ENCODE assay signal across 15 cellular contexts in genomic region chr18:62590799-62591640, GRCh38.
DNase-seq lines count a peak whose midpoint lies in the region; ATAC-seq and TF ChIP-seq lines count a peak whose summit lies in the region.
"Had no signal": no experiment of that assay in that cellular context is flagged by ENCODE, and none has a peak within 500 bp of the region (broad histone marks: within the 10 kb centered on the region; RNA-seq: fewer than 3 reads in every experiment).

No MANE protein-coding gene starts in this region.

- H3K9me3 Mint-ChIP-seq in endodermal cell, result peaks cover 9% of the 10 kb centered on the region
- no peaks in the 10 kb centered on the region for H3K9me3 Mint-ChIP-seq in activated naive CD4-positive, alpha-beta T cell treated with anti-CD3 and anti-CD28 coated beads, Interleukin-2, amount 10 ng/mL, durations not matched to agents 7 days and 5 days

- no peaks in the 10 kb centered on the region for H3K36me3 Mint-ChIP-seq in endodermal cell (ENCODE audit: low read depth)
- peaks cover 6% of the 10 kb centered on the region for H3K36me3 Mint-ChIP-seq in activated naive CD4-positive, alpha-beta T cell treated with anti-CD3 and anti-CD28 coated beads, Interleukin-2, amount 10 ng/mL, durations not matched to agents 7 days and 5 days
- H3K36me3 Mint-ChIP-seq: CD4-positive, alpha-beta memory T cell had no signal

- ATAC-seq in psoas muscle (peak in 3 of 4 donors; percentile 65 to 78 (median 67)), GM21381 (IDR thresholded peaks at IDR 0.05; ENCODE audit: unreplicated experiment) (no peak)
- ATAC-seq: K562 had no signal

- no peaks in the 10 kb centered on the region for H3K4me1 Mint-ChIP-seq in endodermal cell
- H3K4me1 Mint-ChIP-seq in activated naive CD4-positive, alpha-beta T cell treated with anti-CD3 and anti-CD28 coated beads, Interleukin-2, amount 10 ng/mL, durations not matched to agents 7 days and 5 days, result peaks cover 14% of the 10 kb centered on the region

- CTCF ChIA-PET in activated naive CD4-positive, alpha-beta T cell treated with anti-CD3 and anti-CD28 coated beads, Interleukin-2, amount 10 ng/mL, durations not matched to agents 7 days and 5 days (lab: Charles Lee), result interaction anchor here (2.0 kb wide), 1 partner anchor 392 kb away, joined by 6 read pairs; no protein-coding TSS in a partner anchor

- peaks cover 17% of the 10 kb centered on the region for H3K27me3 Mint-ChIP-seq in endodermal cell (ENCODE audit: insufficient read depth)
- peaks cover 23% of the 10 kb centered on the region for H3K27me3 Mint-ChIP-seq in activated naive CD4-positive, alpha-beta T cell treated with anti-CD3 and anti-CD28 coated beads, Interleukin-2, amount 10 ng/mL, durations not matched to agents 7 days and 5 days

- no peak overlapping the region for H3K4me3 Mint-ChIP-seq in endodermal cell
- no peak overlapping the region for H3K4me3 Mint-ChIP-seq in activated naive CD4-positive, alpha-beta T cell treated with anti-CD3 and anti-CD28 coated beads, Interleukin-2, amount 10 ng/mL, durations not matched to agents 7 days and 5 days
- H3K4me3 Mint-ChIP-seq: B cell; CD4-positive, alpha-beta memory T cell had no signal

- peaks cover 9 to 20% (median 9%) of the 10 kb centered on the region in 11 experiments for H3K27me3 ChIP-seq in BLaER1 treated with 17β-estradiol and CSF1 and Interleukin-3, amounts not matched to agents 10 nM and 100 nM
- H3K27me3 ChIP-seq in endodermal cell (ENCODE audit: control insufficient read depth, insufficient read depth, low read length, poor library complexity, severe bottlenecking) (peaks cover 14% of the 10 kb centered on the region), psoas muscle (ENCODE audit: insufficient read depth in 3 of 3, low read length in 2 of 3) (peaks cover 0 to 6% (median 0%) of the 10 kb centered on the region in 3 donors)

- 90 to 96% methylated on average over 11 to 16 of the region's 16 CpGs for WGBS in endodermal cell (ENCODE audit: insufficient coverage in 1 of 2, insufficient read length in 1 of 2), 2 experiments
- WGBS in psoas muscle, 3 donors, result 45 to 54% (median 46%) methylated on average over 16 of the region's 16 CpGs

- peak overlapping the region; percentile 4 to 49 (median 27); a peak in 14 of 22 replicates for H3K4me2 ChIP-seq in BLaER1 treated with 17β-estradiol and CSF1 and Interleukin-3, amounts not matched to agents 10 nM and 100 nM

- H3K27ac Mint-ChIP-seq in endodermal cell, result no peak overlapping the region
- H3K27ac Mint-ChIP-seq in activated naive CD4-positive, alpha-beta T cell treated with anti-CD3 and anti-CD28 coated beads, Interleukin-2, amount 10 ng/mL, durations not matched to agents 7 days and 5 days, result no peak overlapping the region
- H3K27ac Mint-ChIP-seq: B cell; CD4-positive, alpha-beta memory T cell had no signal

- intact Hi-C loops in psoas muscle (cut with DNase I), result loop anchor here in 1 of 2 donors (10.0 kb wide), 1 partner anchor 124 kb away; the partner anchor contains the start of gene PHLPP1

- H3K9me3 ChIP-seq in BLaER1 treated with 17β-estradiol and CSF1 and Interleukin-3, amounts not matched to agents 10 nM and 100 nM (replicated peaks in 1 of 11), result peaks cover 12 to 29% (median 16%) of the 10 kb centered on the region in 11 experiments
- H3K9me3 ChIP-seq in endodermal cell (ENCODE audit: control insufficient read depth, low read length) (peaks cover 6% of the 10 kb centered on the region), psoas muscle (no peaks in the 10 kb centered on the region)

- H3K27ac ChIP-seq in BLaER1 treated with 17β-estradiol and CSF1 and Interleukin-3, amounts not matched to agents 10 nM and 100 nM, result no peak overlapping the region
- H3K27ac ChIP-seq in endodermal cell (ENCODE audit: low read depth, low read length), result no peak overlapping the region
- no peak overlapping the region for H3K27ac ChIP-seq in psoas muscle

- H3K9ac ChIP-seq in BLaER1 treated with 17β-estradiol and CSF1 and Interleukin-3, amounts not matched to agents 10 nM and 100 nM, result no peak overlapping the region
- H3K9ac ChIP-seq in endodermal cell (ENCODE audit: extremely low read depth, low read length, poor library complexity, severe bottlenecking), result no peak overlapping the region

- TF ChIP-seq CTCF in endodermal cell (conservative IDR thresholded peaks at IDR 0.05) (no peak), psoas muscle (IDR thresholded peaks at IDR 0.05) (no peak)

- DNase-seq in NOMO-1 treated with DMSO at 0.1 percent for 48 hours (lab: John Stamatoyannopoulos, UW; ENCODE audit: unreplicated experiment), result peak; percentile 2
- DNase-seq in NOMO-1 treated with dmso at 0.1 percent for 144 hours (lab: John Stamatoyannopoulos, UW; ENCODE audit: unreplicated experiment), result no peak
- DNase-seq in endodermal cell, result peak; percentile 23
- no peak for DNase-seq in psoas muscle
- no peak for DNase-seq in activated naive CD4-positive, alpha-beta T cell treated with anti-CD3 and anti-CD28 coated beads, Interleukin-2, amount 10 ng/mL, durations not matched to agents 7 days and 5 days
- DNase-seq: Calu3; CD4-positive, alpha-beta memory T cell; DMS53; EL; NCI-H187 treated with DMSO at 0.1 percent for 48 hours; NCI-H526 had no signal

- peaks cover 7 to 37% (median 25%) of the 10 kb centered on the region in 10 experiments; a peak in 18 of 20 replicates for H3K4me1 ChIP-seq in BLaER1 treated with 17β-estradiol and CSF1 and Interleukin-3, amounts not matched to agents 10 nM and 100 nM
- H3K4me1 ChIP-seq in endodermal cell (ENCODE audit: control insufficient read depth, insufficient read depth, low read length), result no peaks in the 10 kb centered on the region
- no peaks in the 10 kb centered on the region for H3K4me1 ChIP-seq in psoas muscle

- H3K4me3 ChIP-seq in BLaER1 treated with 17β-estradiol and CSF1 and Interleukin-3, amounts not matched to agents 10 nM and 100 nM, result no peak overlapping the region
- H3K4me3 ChIP-seq in endodermal cell (ENCODE audit: low read length) (no peak overlapping the region), psoas muscle (no peak overlapping the region)
- H3K4me3 ChIP-seq: K562 had no signal

- 0 out of 22 replicates have a peak, but pooled peaks cover 0 to 4% (median 0%) of the 10 kb centered on the region in 11 experiments for H3K36me3 ChIP-seq in BLaER1 treated with 17β-estradiol and CSF1 and Interleukin-3, amounts not matched to agents 10 nM and 100 nM
- H3K36me3 ChIP-seq in endodermal cell (ENCODE audit: control insufficient read depth, insufficient read depth, low read length) (no peaks in the 10 kb centered on the region), psoas muscle (ENCODE audit: insufficient read depth in 1 of 2, low read depth in 1 of 2) (peaks cover 0 to 3% of the 10 kb centered on the region in 2 donors)

- H4K20me1 ChIP-seq in BLaER1 treated with 17β-estradiol and CSF1 and Interleukin-3, amounts not matched to agents 10 nM and 100 nM, result no peaks in the 10 kb centered on the region

Comparison
In these comparisons a context has a peak if more than half of its experiments do, and no peak if none do; other contexts are left out.
1. DNase-seq: peak in NOMO-1 treated with DMSO at 0.1 percent for 48 hours (single experiment) and endodermal cell (single experiment); none in NOMO-1 treated with dmso at 0.1 percent for 144 hours (single experiment), psoas muscle (0 of 2) and activated naive CD4-positive, alpha-beta T cell treated with anti-CD3 and anti-CD28 coated beads, Interleukin-2, amount 10 ng/mL, durations not matched to agents 7 days and 5 days (single experiment).